In the genomic region with DNA sequence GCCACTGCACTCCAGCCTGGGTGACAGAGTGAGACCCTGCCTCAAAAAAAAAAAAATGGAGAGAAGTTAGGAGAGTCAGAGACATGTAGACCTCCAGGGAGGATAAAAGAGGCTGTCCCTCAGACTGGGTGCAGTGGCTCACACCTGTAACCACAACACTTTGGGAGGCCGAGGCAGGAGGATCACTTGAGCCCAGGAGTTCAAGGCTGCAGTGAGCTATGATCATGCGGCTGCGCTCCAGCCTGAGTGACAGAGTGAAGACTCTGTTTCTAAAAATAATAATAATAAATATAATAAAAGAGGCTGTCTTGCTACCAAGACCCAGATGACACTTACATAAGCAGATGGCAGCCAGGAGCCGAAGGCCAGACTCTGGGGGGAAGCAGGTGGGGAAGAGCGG, we compare ENCODE assay signal across 33 cellular contexts. TPM values are rescaled to one million over a fixed set of nuclear protein-coding genes. Genes with fewer than 3 reads are reported as not detected.
"Had no signal": no experiment of that assay in that cellular context is flagged by ENCODE, and none has a peak within 500 bp of the region (broad histone marks: within the 10 kb centered on the region; RNA-seq: fewer than 3 reads in every experiment).

No MANE protein-coding gene starts in this region.

- ATAC-seq: activated CD4-positive, alpha-beta T cell treated with anti-CD3 and anti-CD28 coated beads for 36 hours; activated CD4-positive, CD25-positive, alpha-beta regulatory T cell treated with anti-CD3 and anti-CD28 coated beads, Interleukin-2, amount 50 U/mL, for 24 hours; activated CD8-positive, alpha-beta memory T cell treated with anti-CD3 and anti-CD28 coated beads, Interleukin-2, amount 10 ng/mL, durations not matched to agents 7 days and 5 days; activated CD8-positive, alpha-beta T cell treated with anti-CD3 and anti-CD28 coated beads, Interleukin-2, amount 10 ng/mL, durations not matched to agents 7 days and 5 days; activated naive CD4-positive, alpha-beta T cell treated with anti-CD3 and anti-CD28 coated beads, Interleukin-2, amount 50 U/mL, for 72 hours; WTC11 had no signal

- H3K27ac ChIP-seq: adrenal gland, WERI-Rb-1 had no signal

- DNase-seq: activated CD4-positive, alpha-beta memory T cell treated with anti-CD3 and anti-CD28 coated beads, Interleukin-2, amount 10 ng/mL, durations not matched to agents 7 days and 5 days; activated CD4-positive, alpha-beta T cell treated with anti-CD3 and anti-CD28 coated beads for 1 hour; activated CD4-positive, alpha-beta T cell treated with anti-CD3 and anti-CD28 coated beads for 36 hours; activated CD4-positive, alpha-beta T cell treated with anti-CD3 and anti-CD28 coated beads for 48 hours; activated CD4-positive, alpha-beta T cell treated with anti-CD3 and anti-CD28 coated beads, Interleukin-2, amount 10 ng/mL, durations not matched to agents 7 days and 5 days; activated CD4-positive, alpha-beta T cell treated with anti-CD3 and anti-CD28 coated beads, Interleukin-2, amount 50 U/mL, for 48 hours; activated CD4-positive, CD25-positive, alpha-beta regulatory T cell; activated CD8-positive, alpha-beta memory T cell treated with anti-CD3 and anti-CD28 coated beads for 24 hours; activated CD8-positive, alpha-beta memory T cell treated with anti-CD3 and anti-CD28 coated beads, Interleukin-2, amount 10 ng/mL, durations not matched to agents 7 days and 5 days; activated CD8-positive, alpha-beta memory T cell treated with anti-CD3 and anti-CD28 coated beads, Interleukin-2, amount 50 U/mL, for 48 hours; activated CD8-positive, alpha-beta T cell treated with anti-CD3 and anti-CD28 coated beads, Interleukin-2, amount 10 ng/mL, durations not matched to agents 7 days and 5 days; activated effector memory CD4-positive, alpha-beta T cell treated with Interleukin-2 at 50 U/mL for 16 hours; activated gamma-delta T cell; activated naive CD4-positive, alpha-beta T cell treated with anti-CD3 and anti-CD28 coated beads for 36 hours; activated naive CD4-positive, alpha-beta T cell treated with anti-CD3 and anti-CD28 coated beads, Interleukin-2, amount 50 U/mL, for 16 hours; activated naive CD8-positive, alpha-beta T cell treated with anti-CD3 and anti-CD28 coated beads for 36 hours; activated T-cell treated with anti-CD3 and anti-CD28 coated beads, Interleukin-2, amount 50 U/mL, for 24 hours; activated T-cell treated with anti-CD3 and anti-CD28 coated beads, Interleukin-2, amount 50 U/mL, for 48 hours; adrenal gland; amniotic stem cell; aorta; central memory CD4-positive, alpha-beta T cell; T-helper 1 cell; T-helper 2 cell; T-helper 9 cell; WERI-Rb-1 had no signal

- H3K4me3 ChIP-seq: adrenal gland had no signal

- H3K9me3 ChIP-seq: adrenal gland had no signal

- H3K27me3 ChIP-seq: adrenal gland had no signal

- H3K36me3 ChIP-seq: WERI-Rb-1 had no signal

RNA-seq across cellular contexts. Expression of gene CEBPE, which starts 45.9 kb away (rescaled TPM):
- total RNA-seq: activated T-helper 2 cell treated with anti-CD3 and anti-CD28 coated beads, Interferon-gamma antibody, Interleukin-2, Interleukin-4, amounts not matched to agents 10 μg/mL and 5 μg/mL and 100 μg/mL, durations not matched to agents 14 hours and 24 hours and 36 hours; astrocyte; cardiac septum; cerebellum; WTC11 had no signal
